13 cellular contexts compared by ENCODE assay signal in genomic region chr7:120806669-120807068, GRCh38. TPM values are rescaled to one million over a fixed set of nuclear protein-coding genes. Genes with fewer than 3 reads are reported as not detected.
DNase-seq lines count a peak whose midpoint lies in the region; ATAC-seq, FAIRE-seq and TF ChIP-seq lines count a peak whose summit lies in the region.
"Had no signal": no experiment of that assay in that cellular context is flagged by ENCODE, and none has a peak within 500 bp of the region (broad histone marks: within the 10 kb centered on the region; RNA-seq: fewer than 3 reads in every experiment).

No MANE protein-coding gene starts in this region.

- FAIRE-seq in GM19239 (lab: Jason Lieb, UNC): peak; percentile 39

- H3K4me1 Mint-ChIP-seq in stimulated activated effector memory CD8-positive, alpha-beta T cell treated with anti-CD3 and anti-CD28 coated beads, Interleukin-12 subunit alpha, Interleukin-12 subunit beta, amount 100 ng/mL, for 72 hours: no peaks in the 10 kb centered on the region
- H3K4me1 Mint-ChIP-seq in Calu3 (ENCODE audit: low read depth, unreplicated experiment): no peaks in the 10 kb centered on the region
- H3K4me1 Mint-ChIP-seq: stimulated activated naive B cell treated with anti-CD40 and anti-IgM and Interleukin-4, amounts not matched to agents 10 μg/mL and 1 μg/mL and 100 μg/mL, for 72 hours; T-cell had no signal

- DNase-seq in GM19239 (ENCODE audit: insufficient read length, low spot score) (no peak), amniotic epithelial cell (ENCODE audit: low read depth) (peak; percentile 71), lower lobe of right lung (no peak), Calu3 (no peak), HT-29 (ENCODE audit: low spot score) (no peak)
- no peak for DNase-seq in stimulated activated effector memory CD8-positive, alpha-beta T cell treated with anti-CD3 and anti-CD28 coated beads, Interleukin-12 subunit alpha, Interleukin-12 subunit beta, amount 100 ng/mL, for 72 hours (ENCODE audit: low spot score in 2 of 2)

- H3K9me3 ChIP-seq in lower lobe of right lung: no peaks in the 10 kb centered on the region
- H3K9me3 ChIP-seq: colonic mucosa, gastrocnemius medialis had no signal

- no TSS peak for BruUV-seq in Calu3 (replicated peaks; lab: Mats Ljungman, UMichigan)

- ATAC-seq in HG03108 (IDR thresholded peaks at IDR 0.05; ENCODE audit: unreplicated experiment) (peak; percentile 50), GM21737 (IDR thresholded peaks at IDR 0.05; ENCODE audit: unreplicated experiment) (no peak), lower lobe of right lung (no peak)
- peak; percentile 31 for ATAC-seq in stimulated activated effector memory CD8-positive, alpha-beta T cell treated with anti-CD3 and anti-CD28 coated beads, Interleukin-12 subunit alpha, Interleukin-12 subunit beta, amount 100 ng/mL, for 72 hours

- H3K36me3 Mint-ChIP-seq in stimulated activated effector memory CD8-positive, alpha-beta T cell treated with anti-CD3 and anti-CD28 coated beads, Interleukin-12 subunit alpha, Interleukin-12 subunit beta, amount 100 ng/mL, for 72 hours: no peaks in the 10 kb centered on the region
- no peaks in the 10 kb centered on the region for H3K36me3 Mint-ChIP-seq in Calu3 (ENCODE audit: insufficient read depth, unreplicated experiment)
- H3K36me3 Mint-ChIP-seq: stimulated activated naive B cell treated with anti-CD40 and anti-IgM and Interleukin-4, amounts not matched to agents 10 μg/mL and 1 μg/mL and 100 μg/mL, for 72 hours; T-cell had no signal

- no peak overlapping the region for H3K4me3 ChIP-seq in lower lobe of right lung
- H3K4me3 ChIP-seq: colonic mucosa, gastrocnemius medialis had no signal

- TF ChIP-seq CTCF in lower lobe of right lung (IDR thresholded peaks at IDR 0.05) (no peak), Calu3 (IDR thresholded peaks at IDR 0.05; ENCODE audit: unreplicated experiment) (no peak)

- no peaks in the 10 kb centered on the region for H3K4me1 ChIP-seq in lower lobe of right lung
- H3K4me1 ChIP-seq: colonic mucosa, gastrocnemius medialis had no signal

- H3K4me3 Mint-ChIP-seq in stimulated activated effector memory CD8-positive, alpha-beta T cell treated with anti-CD3 and anti-CD28 coated beads, Interleukin-12 subunit alpha, Interleukin-12 subunit beta, amount 100 ng/mL, for 72 hours: no peak overlapping the region
- H3K4me3 Mint-ChIP-seq in Calu3 (ENCODE audit: low read depth, unreplicated experiment): no peak overlapping the region
- H3K4me3 Mint-ChIP-seq: activated naive CD4-positive, alpha-beta T cell treated with anti-CD3 and anti-CD28 coated beads for 36 hours; stimulated activated naive B cell treated with anti-CD40 and anti-IgM and Interleukin-4, amounts not matched to agents 10 μg/mL and 1 μg/mL and 100 μg/mL, for 72 hours; T-cell had no signal

- CTCF ChIA-PET in Calu3 (lab: Charles Lee): interaction anchor here (0.7 to 1.5 kb wide), 2 partner anchors 35 to 42 kb away, joined by 3 read pairs; no protein-coding TSS in a partner anchor

- H3K27ac ChIP-seq in lower lobe of right lung: no peak overlapping the region
- H3K27ac ChIP-seq: colonic mucosa, gastrocnemius medialis had no signal

- H3K9me3 Mint-ChIP-seq in stimulated activated effector memory CD8-positive, alpha-beta T cell treated with anti-CD3 and anti-CD28 coated beads, Interleukin-12 subunit alpha, Interleukin-12 subunit beta, amount 100 ng/mL, for 72 hours: no peaks in the 10 kb centered on the region
- H3K9me3 Mint-ChIP-seq in Calu3 (ENCODE audit: low read depth, unreplicated experiment): no peaks in the 10 kb centered on the region
- H3K9me3 Mint-ChIP-seq: activated naive CD4-positive, alpha-beta T cell treated with anti-CD3 and anti-CD28 coated beads for 36 hours; stimulated activated naive B cell treated with anti-CD40 and anti-IgM and Interleukin-4, amounts not matched to agents 10 μg/mL and 1 μg/mL and 100 μg/mL, for 72 hours; T-cell had no signal

- H3K27ac Mint-ChIP-seq in stimulated activated effector memory CD8-positive, alpha-beta T cell treated with anti-CD3 and anti-CD28 coated beads, Interleukin-12 subunit alpha, Interleukin-12 subunit beta, amount 100 ng/mL, for 72 hours: no peak overlapping the region
- H3K27ac Mint-ChIP-seq in Calu3 (ENCODE audit: unreplicated experiment): no peak overlapping the region
- H3K27ac Mint-ChIP-seq: activated naive CD4-positive, alpha-beta T cell treated with anti-CD3 and anti-CD28 coated beads for 36 hours; stimulated activated naive B cell treated with anti-CD40 and anti-IgM and Interleukin-4, amounts not matched to agents 10 μg/mL and 1 μg/mL and 100 μg/mL, for 72 hours; T-cell had no signal

- no peaks in the 10 kb centered on the region for H3K36me3 ChIP-seq in lower lobe of right lung
- H3K36me3 ChIP-seq: colonic mucosa, gastrocnemius medialis had no signal

- no peaks in the 10 kb centered on the region for H3K27me3 Mint-ChIP-seq in Calu3 (ENCODE audit: unreplicated experiment)

- H3K27me3 ChIP-seq in lower lobe of right lung (ENCODE audit: low read depth): no peaks in the 10 kb centered on the region
- H3K27me3 ChIP-seq: colonic mucosa, gastrocnemius medialis had no signal

- intact Hi-C loops in lower lobe of right lung (cut with DNase I): loop anchor here (10.0 kb wide), 1 partner anchor 138 kb away; no protein-coding TSS in a partner anchor
- intact Hi-C loops in Calu3 (cut with micrococcal nuclease; ENCODE audit: unreplicated experiment): loop anchor here (1.0 to 2.0 kb wide), 3 partner anchors 50 to 302 kb away; no protein-coding TSS in a partner anchor

RNA-seq across cellular contexts. Expression of gene TSPAN12, which starts 51.3 kb away (rescaled TPM):
- total RNA-seq in lower lobe of right lung (43.6 TPM), Calu3 (2022) (14.6 and 18.5 TPM in 2 replicates)
- total RNA-seq in HT-29 (2014; rRNA removed; shearing (Covaris generic)): 32.6 and 40.4 TPM in 2 replicates
- total RNA-seq: activated naive CD4-positive, alpha-beta T cell treated with anti-CD3 and anti-CD28 coated beads for 36 hours had no signal

Comparison
In these comparisons a context has a peak if more than half of its experiments do, and no peak if none do; other contexts are left out.
1. ATAC-seq: peak in HG03108 (single experiment) and stimulated activated effector memory CD8-positive, alpha-beta T cell treated with anti-CD3 and anti-CD28 coated beads, Interleukin-12 subunit alpha, Interleukin-12 subunit beta, amount 100 ng/mL, for 72 hours (single experiment); none in GM21737 (single experiment) and lower lobe of right lung (0 of 2).